ENCODE assay signal across 1 cellular context in genomic region chr7:158722574-158723237, GRCh38.
TF ChIP-seq lines count a peak whose summit lies in the region.

No MANE protein-coding gene starts in this region.

TF ChIP-seq in IMR-90, 13 proteins besides CTCF, POLR2A, EP300 and RAD21 (continued from another document):
- no peak for TF ChIP-seq CHD1 (IDR thresholded peaks at IDR 0.05; ENCODE audit: low read depth, low read length)
- TF ChIP-seq RFX5 (IDR thresholded peaks at IDR 0.05; ENCODE audit: low read depth, low read length), result no peak
- no peak for TF ChIP-seq MXI1 (IDR thresholded peaks at IDR 0.05; ENCODE audit: borderline replicate concordance, low read depth, low read length)
- TF ChIP-seq SMC3 (IDR thresholded peaks at IDR 0.05; ENCODE audit: low read depth, low read length), result no peak
